ENCODE assay signal across 1 cellular context in the genomic region with DNA sequence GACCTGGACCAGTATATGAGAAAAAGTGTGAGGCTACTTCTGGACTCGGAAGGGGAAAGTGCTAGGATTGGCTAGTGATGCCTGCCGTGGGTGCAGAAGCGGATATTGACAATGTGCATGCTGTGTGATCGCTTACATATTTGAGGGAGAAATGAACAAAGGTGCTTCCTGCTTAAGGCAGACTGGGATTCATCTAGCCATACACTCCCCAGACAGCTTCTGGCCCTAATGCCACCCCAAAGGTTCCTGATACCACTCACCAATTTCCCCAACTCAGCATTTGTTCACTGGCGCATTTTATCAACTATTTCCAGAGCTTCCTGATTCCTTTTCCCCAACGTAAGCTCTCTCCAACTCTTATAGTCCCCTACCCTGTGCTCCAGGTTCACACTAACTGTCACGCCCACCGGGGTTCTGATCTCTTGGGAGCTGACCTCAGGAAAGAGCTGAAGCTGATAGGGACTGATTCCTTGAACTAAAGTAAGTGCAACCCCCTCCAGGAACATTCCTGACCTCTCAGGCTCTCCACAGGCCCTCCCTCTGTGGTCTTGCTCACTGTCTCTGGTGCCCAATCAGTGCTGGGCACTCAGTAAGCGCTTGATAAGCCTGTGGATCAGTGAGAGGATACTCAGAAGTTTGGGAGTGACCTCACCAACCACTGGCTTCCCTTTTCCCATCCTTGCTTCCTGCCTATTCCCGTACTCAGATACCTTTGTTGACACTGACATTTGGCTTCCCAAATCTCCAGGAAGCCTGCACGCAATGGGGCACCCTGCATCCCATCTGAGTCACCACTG.
TF ChIP-seq lines count a peak whose summit lies in the region.

No MANE protein-coding gene starts in this region.

TF ChIP-seq in HepG2, 621 proteins besides CTCF, POLR2A, EP300 and RAD21 (continued from another document and continues in another):
- no peak for TF ChIP-seq ZNF546 (CRISPR knock-in tag; conservative IDR thresholded peaks at IDR 0.05)
- TF ChIP-seq PHF21A (CRISPR knock-in tag; IDR thresholded peaks at IDR 0.05), result 0 out of 2 replicates have a peak, but pooled peaks have one; percentile 12
- no peak for TF ChIP-seq PRPF4 (IDR thresholded peaks at IDR 0.05; ENCODE audit: low read depth, low read length, poor library complexity, severe bottlenecking)
- TF ChIP-seq FIP1L1 (IDR thresholded peaks at IDR 0.05; ENCODE audit: borderline replicate concordance, insufficient read depth, low read depth, low read length), result no peak
- TF ChIP-seq KDM4B (CRISPR knock-in tag; IDR thresholded peaks at IDR 0.05), result no peak
- no peak for TF ChIP-seq ZNF644 (CRISPR knock-in tag; IDR thresholded peaks at IDR 0.05; ENCODE audit: low read depth)
- peak; percentile 62; the same call in 1 of the 2 replicates for TF ChIP-seq RARA (CRISPR knock-in tag; IDR thresholded peaks at IDR 0.05)
- TF ChIP-seq FOXO1 (CRISPR knock-in tag; IDR thresholded peaks at IDR 0.05), result no peak
- TF ChIP-seq ZNF605 (CRISPR knock-in tag; IDR thresholded peaks at IDR 0.05), result no peak
- TF ChIP-seq, protein P1, sequence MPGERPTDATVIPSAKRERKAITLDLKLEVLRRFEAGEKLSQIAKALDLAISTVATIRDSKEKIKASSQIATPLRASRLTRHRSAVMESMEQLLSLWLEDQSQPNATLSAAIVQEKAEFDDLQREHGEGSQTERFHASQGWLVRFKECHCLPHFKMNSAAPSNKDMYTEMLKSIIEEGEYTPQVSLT (CRISPR knock-in tag; IDR thresholded peaks at IDR 0.05; ENCODE audit: borderline replicate concordance, low read depth), result no peak
- 0 out of 2 replicates have a peak, but pooled peaks have one; percentile 12 for TF ChIP-seq GABPB1 (CRISPR knock-in tag; IDR thresholded peaks at IDR 0.05)
- TF ChIP-seq ZFP90 (CRISPR knock-in tag; IDR thresholded peaks at IDR 0.05; ENCODE audit: borderline replicate concordance), result no peak
- TF ChIP-seq SAP130 (CRISPR knock-in tag; IDR thresholded peaks at IDR 0.05; ENCODE audit: low read depth), result peak; percentile 35; the same call in 1 of the 2 replicates
- TF ChIP-seq ZNF232 (CRISPR knock-in tag; IDR thresholded peaks at IDR 0.05; ENCODE audit: borderline replicate concordance), result no peak
- TF ChIP-seq ZNF343 (CRISPR knock-in tag; IDR thresholded peaks at IDR 0.05), result 0 out of 2 replicates have a peak, but pooled peaks have one; percentile 30
- TF ChIP-seq BORCS8-MEF2B (CRISPR knock-in tag; IDR thresholded peaks at IDR 0.05), result no peak
- TF ChIP-seq, protein P2, sequence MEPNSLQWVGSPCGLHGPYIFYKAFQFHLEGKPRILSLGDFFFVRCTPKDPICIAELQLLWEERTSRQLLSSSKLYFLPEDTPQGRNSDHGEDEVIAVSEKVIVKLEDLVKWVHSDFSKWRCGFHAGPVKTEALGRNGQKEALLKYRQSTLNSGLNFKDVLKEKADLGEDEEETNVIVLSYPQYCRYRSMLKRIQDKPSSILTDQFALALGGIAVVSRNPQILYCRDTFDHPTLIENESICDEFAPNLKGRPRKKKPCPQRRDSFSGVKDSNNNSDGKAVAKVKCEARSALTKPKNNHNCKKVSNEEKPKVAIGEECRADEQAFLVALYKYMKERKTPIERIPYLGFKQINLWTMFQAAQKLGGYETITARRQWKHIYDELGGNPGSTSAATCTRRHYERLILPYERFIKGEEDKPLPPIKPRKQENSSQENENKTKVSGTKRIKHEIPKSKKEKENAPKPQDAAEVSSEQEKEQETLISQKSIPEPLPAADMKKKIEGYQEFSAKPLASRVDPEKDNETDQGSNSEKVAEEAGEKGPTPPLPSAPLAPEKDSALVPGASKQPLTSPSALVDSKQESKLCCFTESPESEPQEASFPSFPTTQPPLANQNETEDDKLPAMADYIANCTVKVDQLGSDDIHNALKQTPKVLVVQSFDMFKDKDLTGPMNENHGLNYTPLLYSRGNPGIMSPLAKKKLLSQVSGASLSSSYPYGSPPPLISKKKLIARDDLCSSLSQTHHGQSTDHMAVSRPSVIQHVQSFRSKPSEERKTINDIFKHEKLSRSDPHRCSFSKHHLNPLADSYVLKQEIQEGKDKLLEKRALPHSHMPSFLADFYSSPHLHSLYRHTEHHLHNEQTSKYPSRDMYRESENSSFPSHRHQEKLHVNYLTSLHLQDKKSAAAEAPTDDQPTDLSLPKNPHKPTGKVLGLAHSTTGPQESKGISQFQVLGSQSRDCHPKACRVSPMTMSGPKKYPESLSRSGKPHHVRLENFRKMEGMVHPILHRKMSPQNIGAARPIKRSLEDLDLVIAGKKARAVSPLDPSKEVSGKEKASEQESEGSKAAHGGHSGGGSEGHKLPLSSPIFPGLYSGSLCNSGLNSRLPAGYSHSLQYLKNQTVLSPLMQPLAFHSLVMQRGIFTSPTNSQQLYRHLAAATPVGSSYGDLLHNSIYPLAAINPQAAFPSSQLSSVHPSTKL (CRISPR knock-in tag; IDR thresholded peaks at IDR 0.05), result peak; percentile 32
- TF ChIP-seq, protein P3, sequence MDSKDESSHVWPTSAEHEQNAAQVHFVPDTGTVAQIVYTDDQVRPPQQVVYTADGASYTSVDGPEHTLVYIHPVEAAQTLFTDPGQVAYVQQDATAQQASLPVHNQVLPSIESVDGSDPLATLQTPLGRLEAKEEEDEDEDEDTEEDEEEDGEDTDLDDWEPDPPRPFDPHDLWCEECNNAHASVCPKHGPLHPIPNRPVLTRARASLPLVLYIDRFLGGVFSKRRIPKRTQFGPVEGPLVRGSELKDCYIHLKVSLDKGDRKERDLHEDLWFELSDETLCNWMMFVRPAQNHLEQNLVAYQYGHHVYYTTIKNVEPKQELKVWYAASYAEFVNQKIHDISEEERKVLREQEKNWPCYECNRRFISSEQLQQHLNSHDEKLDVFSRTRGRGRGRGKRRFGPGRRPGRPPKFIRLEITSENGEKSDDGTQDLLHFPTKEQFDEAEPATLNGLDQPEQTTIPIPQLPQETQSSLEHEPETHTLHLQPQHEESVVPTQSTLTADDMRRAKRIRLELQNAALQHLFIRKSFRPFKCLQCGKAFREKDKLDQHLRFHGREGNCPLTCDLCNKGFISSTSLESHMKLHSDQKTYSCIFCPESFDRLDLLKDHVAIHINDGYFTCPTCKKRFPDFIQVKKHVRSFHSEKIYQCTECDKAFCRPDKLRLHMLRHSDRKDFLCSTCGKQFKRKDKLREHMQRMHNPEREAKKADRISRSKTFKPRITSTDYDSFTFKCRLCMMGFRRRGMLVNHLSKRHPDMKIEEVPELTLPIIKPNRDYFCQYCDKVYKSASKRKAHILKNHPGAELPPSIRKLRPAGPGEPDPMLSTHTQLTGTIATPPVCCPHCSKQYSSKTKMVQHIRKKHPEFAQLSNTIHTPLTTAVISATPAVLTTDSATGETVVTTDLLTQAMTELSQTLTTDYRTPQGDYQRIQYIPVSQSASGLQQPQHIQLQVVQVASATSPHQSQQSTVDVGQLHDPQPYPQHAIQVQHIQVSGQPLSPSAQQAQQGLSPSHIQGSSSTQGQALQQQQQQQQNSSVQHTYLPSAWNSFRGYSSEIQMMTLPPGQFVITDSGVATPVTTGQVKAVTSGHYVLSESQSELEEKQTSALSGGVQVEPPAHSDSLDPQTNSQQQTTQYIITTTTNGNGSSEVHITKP (CRISPR knock-in tag; IDR thresholded peaks at IDR 0.05; ENCODE audit: low read depth), result no peak
- no peak for TF ChIP-seq RCOR2 (CRISPR knock-in tag; IDR thresholded peaks at IDR 0.05)
- 0 out of 2 replicates have a peak, but pooled peaks have one; percentile 9 for TF ChIP-seq RXRB (CRISPR knock-in tag; IDR thresholded peaks at IDR 0.05; ENCODE audit: borderline replicate concordance)
- TF ChIP-seq, protein P4, sequence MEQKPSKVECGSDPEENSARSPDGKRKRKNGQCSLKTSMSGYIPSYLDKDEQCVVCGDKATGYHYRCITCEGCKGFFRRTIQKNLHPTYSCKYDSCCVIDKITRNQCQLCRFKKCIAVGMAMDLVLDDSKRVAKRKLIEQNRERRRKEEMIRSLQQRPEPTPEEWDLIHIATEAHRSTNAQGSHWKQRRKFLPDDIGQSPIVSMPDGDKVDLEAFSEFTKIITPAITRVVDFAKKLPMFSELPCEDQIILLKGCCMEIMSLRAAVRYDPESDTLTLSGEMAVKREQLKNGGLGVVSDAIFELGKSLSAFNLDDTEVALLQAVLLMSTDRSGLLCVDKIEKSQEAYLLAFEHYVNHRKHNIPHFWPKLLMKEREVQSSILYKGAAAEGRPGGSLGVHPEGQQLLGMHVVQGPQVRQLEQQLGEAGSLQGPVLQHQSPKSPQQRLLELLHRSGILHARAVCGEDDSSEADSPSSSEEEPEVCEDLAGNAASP (CRISPR knock-in tag; IDR thresholded peaks at IDR 0.05; ENCODE audit: borderline replicate concordance), result no peak
- TF ChIP-seq, protein P5, sequence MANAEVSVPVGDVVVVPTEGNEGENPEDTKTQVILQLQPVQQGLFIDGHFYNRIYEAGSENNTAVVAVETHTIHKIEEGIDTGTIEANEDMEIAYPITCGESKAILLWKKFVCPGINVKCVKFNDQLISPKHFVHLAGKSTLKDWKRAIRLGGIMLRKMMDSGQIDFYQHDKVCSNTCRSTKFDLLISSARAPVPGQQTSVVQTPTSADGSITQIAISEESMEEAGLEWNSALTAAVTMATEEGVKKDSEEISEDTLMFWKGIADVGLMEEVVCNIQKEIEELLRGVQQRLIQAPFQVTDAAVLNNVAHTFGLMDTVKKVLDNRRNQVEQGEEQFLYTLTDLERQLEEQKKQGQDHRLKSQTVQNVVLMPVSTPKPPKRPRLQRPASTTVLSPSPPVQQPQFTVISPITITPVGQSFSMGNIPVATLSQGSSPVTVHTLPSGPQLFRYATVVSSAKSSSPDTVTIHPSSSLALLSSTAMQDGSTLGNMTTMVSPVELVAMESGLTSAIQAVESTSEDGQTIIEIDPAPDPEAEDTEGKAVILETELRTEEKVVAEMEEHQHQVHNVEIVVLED (CRISPR knock-in tag; IDR thresholded peaks at IDR 0.05; ENCODE audit: borderline replicate concordance), result no peak
- TF ChIP-seq, protein P6, sequence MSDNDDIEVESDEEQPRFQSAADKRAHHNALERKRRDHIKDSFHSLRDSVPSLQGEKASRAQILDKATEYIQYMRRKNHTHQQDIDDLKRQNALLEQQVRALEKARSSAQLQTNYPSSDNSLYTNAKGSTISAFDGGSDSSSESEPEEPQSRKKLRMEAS (IDR thresholded peaks at IDR 0.05), result peak; percentile 68; the same call in 1 of the 2 replicates
- no peak for TF ChIP-seq CBX2 (IDR thresholded peaks at IDR 0.05; ENCODE audit: low read depth, low read length)
- TF ChIP-seq CBX2 (CRISPR knock-in tag; IDR thresholded peaks at IDR 0.05; ENCODE audit: low read depth), result no peak
- TF ChIP-seq, protein P7, sequence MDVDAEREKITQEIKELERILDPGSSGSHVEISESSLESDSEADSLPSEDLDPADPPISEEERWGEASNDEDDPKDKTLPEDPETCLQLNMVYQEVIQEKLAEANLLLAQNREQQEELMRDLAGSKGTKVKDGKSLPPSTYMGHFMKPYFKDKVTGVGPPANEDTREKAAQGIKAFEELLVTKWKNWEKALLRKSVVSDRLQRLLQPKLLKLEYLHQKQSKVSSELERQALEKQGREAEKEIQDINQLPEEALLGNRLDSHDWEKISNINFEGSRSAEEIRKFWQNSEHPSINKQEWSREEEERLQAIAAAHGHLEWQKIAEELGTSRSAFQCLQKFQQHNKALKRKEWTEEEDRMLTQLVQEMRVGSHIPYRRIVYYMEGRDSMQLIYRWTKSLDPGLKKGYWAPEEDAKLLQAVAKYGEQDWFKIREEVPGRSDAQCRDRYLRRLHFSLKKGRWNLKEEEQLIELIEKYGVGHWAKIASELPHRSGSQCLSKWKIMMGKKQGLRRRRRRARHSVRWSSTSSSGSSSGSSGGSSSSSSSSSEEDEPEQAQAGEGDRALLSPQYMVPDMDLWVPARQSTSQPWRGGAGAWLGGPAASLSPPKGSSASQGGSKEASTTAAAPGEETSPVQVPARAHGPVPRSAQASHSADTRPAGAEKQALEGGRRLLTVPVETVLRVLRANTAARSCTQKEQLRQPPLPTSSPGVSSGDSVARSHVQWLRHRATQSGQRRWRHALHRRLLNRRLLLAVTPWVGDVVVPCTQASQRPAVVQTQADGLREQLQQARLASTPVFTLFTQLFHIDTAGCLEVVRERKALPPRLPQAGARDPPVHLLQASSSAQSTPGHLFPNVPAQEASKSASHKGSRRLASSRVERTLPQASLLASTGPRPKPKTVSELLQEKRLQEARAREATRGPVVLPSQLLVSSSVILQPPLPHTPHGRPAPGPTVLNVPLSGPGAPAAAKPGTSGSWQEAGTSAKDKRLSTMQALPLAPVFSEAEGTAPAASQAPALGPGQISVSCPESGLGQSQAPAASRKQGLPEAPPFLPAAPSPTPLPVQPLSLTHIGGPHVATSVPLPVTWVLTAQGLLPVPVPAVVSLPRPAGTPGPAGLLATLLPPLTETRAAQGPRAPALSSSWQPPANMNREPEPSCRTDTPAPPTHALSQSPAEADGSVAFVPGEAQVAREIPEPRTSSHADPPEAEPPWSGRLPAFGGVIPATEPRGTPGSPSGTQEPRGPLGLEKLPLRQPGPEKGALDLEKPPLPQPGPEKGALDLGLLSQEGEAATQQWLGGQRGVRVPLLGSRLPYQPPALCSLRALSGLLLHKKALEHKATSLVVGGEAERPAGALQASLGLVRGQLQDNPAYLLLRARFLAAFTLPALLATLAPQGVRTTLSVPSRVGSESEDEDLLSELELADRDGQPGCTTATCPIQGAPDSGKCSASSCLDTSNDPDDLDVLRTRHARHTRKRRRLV (CRISPR knock-in tag; IDR thresholded peaks at IDR 0.05), result no peak
- TF ChIP-seq, protein P8, sequence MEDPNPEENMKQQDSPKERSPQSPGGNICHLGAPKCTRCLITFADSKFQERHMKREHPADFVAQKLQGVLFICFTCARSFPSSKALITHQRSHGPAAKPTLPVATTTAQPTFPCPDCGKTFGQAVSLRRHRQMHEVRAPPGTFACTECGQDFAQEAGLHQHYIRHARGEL (CRISPR knock-in tag; IDR thresholded peaks at IDR 0.05), result no peak
- TF ChIP-seq ATM (IDR thresholded peaks at IDR 0.05; ENCODE audit: borderline replicate concordance), result no peak
- TF ChIP-seq, protein P9, sequence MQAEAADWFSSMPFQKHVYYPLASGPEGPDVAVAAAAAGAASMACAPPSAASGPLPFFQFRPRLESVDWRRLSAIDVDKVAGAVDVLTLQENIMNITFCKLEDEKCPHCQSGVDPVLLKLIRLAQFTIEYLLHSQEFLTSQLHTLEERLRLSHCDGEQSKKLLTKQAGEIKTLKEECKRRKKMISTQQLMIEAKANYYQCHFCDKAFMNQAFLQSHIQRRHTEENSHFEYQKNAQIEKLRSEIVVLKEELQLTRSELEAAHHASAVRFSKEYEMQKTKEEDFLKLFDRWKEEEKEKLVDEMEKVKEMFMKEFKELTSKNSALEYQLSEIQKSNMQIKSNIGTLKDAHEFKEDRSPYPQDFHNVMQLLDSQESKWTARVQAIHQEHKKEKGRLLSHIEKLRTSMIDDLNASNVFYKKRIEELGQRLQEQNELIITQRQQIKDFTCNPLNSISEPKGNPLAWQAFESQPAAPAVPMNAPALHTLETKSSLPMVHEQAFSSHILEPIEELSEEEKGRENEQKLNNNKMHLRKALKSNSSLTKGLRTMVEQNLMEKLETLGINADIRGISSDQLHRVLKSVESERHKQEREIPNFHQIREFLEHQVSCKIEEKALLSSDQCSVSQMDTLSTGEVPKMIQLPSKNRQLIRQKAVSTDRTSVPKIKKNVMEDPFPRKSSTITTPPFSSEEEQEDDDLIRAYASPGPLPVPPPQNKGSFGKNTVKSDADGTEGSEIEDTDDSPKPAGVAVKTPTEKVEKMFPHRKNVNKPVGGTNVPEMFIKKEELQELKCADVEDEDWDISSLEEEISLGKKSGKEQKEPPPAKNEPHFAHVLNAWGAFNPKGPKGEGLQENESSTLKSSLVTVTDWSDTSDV (CRISPR knock-in tag; IDR thresholded peaks at IDR 0.05), result no peak
- no peak for TF ChIP-seq ZNF557 (CRISPR knock-in tag; IDR thresholded peaks at IDR 0.05)
- TF ChIP-seq, protein P10, sequence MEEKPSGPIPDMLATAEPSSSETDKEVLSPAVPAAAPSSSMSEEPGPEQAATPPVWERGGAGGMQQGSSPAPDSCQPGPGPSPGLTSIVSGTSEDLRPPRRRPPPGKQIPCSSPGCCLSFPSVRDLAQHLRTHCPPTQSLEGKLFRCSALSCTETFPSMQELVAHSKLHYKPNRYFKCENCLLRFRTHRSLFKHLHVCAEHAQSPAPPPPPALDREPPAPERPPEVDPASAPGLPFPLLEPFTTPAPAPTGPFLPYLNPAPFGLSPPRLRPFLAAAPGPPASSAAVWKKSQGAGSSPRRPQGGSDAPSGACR (CRISPR knock-in tag; IDR thresholded peaks at IDR 0.05), result no peak
